ENCODE assay signal across 10 cellular contexts in the genomic region with DNA sequence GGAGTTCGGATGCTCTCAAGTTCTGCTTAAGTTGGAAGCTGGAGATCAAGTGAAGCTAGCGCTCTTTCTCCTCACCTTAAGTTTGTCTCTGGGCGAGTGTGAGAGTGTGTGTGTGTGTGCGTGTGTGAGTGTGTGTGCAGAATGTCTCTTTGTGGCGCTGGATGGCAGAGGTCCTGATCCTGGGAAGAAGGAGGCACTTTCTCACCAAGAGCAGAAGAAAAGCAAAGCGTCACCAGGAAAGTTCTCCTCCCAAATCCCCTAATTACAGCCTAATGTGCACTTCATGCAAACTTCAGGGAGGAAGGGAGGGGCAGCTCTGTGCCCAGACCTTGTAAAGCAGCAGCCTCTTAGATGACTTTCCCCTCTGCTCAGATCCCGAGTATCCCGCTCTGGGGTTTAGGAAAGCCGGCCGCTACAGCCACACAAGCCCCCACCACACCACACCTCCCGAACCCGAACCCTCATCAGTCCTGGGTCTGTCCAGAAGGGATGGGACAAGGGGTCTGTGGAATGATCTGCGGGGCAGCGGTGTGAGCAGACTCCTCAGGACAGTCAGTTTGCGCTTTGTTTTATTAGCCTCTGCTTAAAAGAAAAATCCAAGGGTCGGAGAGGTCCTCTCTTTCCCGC. TPM values are rescaled to one million over a fixed set of nuclear protein-coding genes. Genes with fewer than 3 reads are reported as not detected.
DNase-seq lines count a peak whose midpoint lies in the region; TF ChIP-seq lines count a peak whose summit lies in the region.
"Had no signal": no experiment of that assay in that cellular context is flagged by ENCODE, and none has a peak within 500 bp of the region (broad histone marks: within the 10 kb centered on the region; RNA-seq: fewer than 3 reads in every experiment).

A gene (minus strand): TSS at position 51 of the 627 bp plus-strand sequence. CDS start 47,332 bp downstream, outside the sequence.

- peak within 1 kb of the TSS; percentile 71 for H3K4me3 ChIP-seq in brain microvascular endothelial cell (ENCODE audit: low read depth, low read length)
- H3K4me3 ChIP-seq in tibial artery = peak within 1 kb of the TSS; percentile 67 to 73

- H3K36me3 Mint-ChIP-seq in activated CD4-positive, alpha-beta T cell treated with anti-CD3 and anti-CD28 coated beads, Interleukin-2, amount 10 ng/mL, durations not matched to agents 24 days and 14 days (ENCODE audit: low read depth) = no peaks in the 10 kb centered on the region

- TF ChIP-seq CTCF in brain microvascular endothelial cell (IDR thresholded peaks at IDR 0.05; ENCODE audit: low read depth, low read length, missing control alignments) (no peak), tibial artery (IDR thresholded peaks at IDR 0.05) (no peak), GM13977 (IDR thresholded peaks at IDR 0.05; ENCODE audit: extremely low read depth, insufficient read depth, missing control alignments) (no peak)

- peaks cover 3% of the 10 kb centered on the region for H3K4me1 Mint-ChIP-seq in activated CD4-positive, alpha-beta T cell treated with anti-CD3 and anti-CD28 coated beads, Interleukin-2, amount 10 ng/mL, durations not matched to agents 24 days and 14 days

- H3K27ac Mint-ChIP-seq in activated CD4-positive, alpha-beta T cell treated with anti-CD3 and anti-CD28 coated beads, Interleukin-2, amount 10 ng/mL, durations not matched to agents 24 days and 14 days = no peak within 1 kb of the TSS

- intact Hi-C loops in activated CD4-positive, alpha-beta T cell treated with anti-CD3 and anti-CD28 coated beads, Interleukin-2, amount 10 ng/mL, durations not matched to agents 24 days and 14 days (cut with micrococcal nuclease) = no loop called here
- intact Hi-C loops in tibial artery (cut with DNase I; ENCODE audit: low total_unique reads) = loop anchor here (10.0 kb wide), 1 partner anchor 554 kb away; no protein-coding TSS in a partner anchor

- no peaks in the 10 kb centered on the region for H3K9me3 Mint-ChIP-seq in activated CD4-positive, alpha-beta T cell treated with anti-CD3 and anti-CD28 coated beads, Interleukin-2, amount 10 ng/mL, durations not matched to agents 24 days and 14 days

- no peaks in the 10 kb centered on the region for H3K27me3 ChIP-seq in brain microvascular endothelial cell (replicated peaks)
- no peaks in the 10 kb centered on the region for H3K27me3 ChIP-seq in tibial artery

- peaks cover 51% of the 10 kb centered on the region for H3K27me3 Mint-ChIP-seq in activated CD4-positive, alpha-beta T cell treated with anti-CD3 and anti-CD28 coated beads, Interleukin-2, amount 10 ng/mL, durations not matched to agents 24 days and 14 days

- in situ Hi-C loops in brain microvascular endothelial cell (cut with HindIII; ENCODE audit: low pct_ligation_motif_present, low sequenced_read_pairs) (no loop called here), GM13977 (cut with MboI; ENCODE audit: low pct_unique_long_range_greater_than_20kb, low sequenced_read_pairs, unreplicated experiment) (no loop called here)

- H3K9me3 ChIP-seq in tibial artery = no peaks in the 10 kb centered on the region

- H3K36me3 ChIP-seq in brain microvascular endothelial cell (replicated peaks) = no peaks in the 10 kb centered on the region
- no peaks in the 10 kb centered on the region for H3K36me3 ChIP-seq in tibial artery

- DNase-seq in activated CD4-positive, alpha-beta T cell treated with anti-CD3 and anti-CD28 coated beads, Interleukin-2, amount 10 ng/mL, durations not matched to agents 24 days and 14 days = no peak
- no peak for DNase-seq in activated CD4-positive, alpha-beta T cell treated with anti-CD3 and anti-CD28 coated beads for 1 hour
- DNase-seq in brain microvascular endothelial cell (no peak), left kidney (ENCODE audit: low read depth, low spot score) (peak; percentile 55), tibial artery (no peak), NOMO-1 treated with dmso at 0.1 percent for 144 hours (lab: John Stamatoyannopoulos, UW; ENCODE audit: unreplicated experiment) (no peak), NCI-H2029 treated with DMSO at 0.1 percent for 48 hours (lab: John Stamatoyannopoulos, UW) (no peak), GM13977 (ENCODE audit: low spot score) (no peak)
- DNase-seq: activated T-cell treated with anti-CD3 and anti-CD28 coated beads, Interleukin-2, amount 50 U/mL, for 48 hours; DMS79 had no signal

- H3K4me3 Mint-ChIP-seq in activated CD4-positive, alpha-beta T cell treated with anti-CD3 and anti-CD28 coated beads, Interleukin-2, amount 10 ng/mL, durations not matched to agents 24 days and 14 days = peak within 1 kb of the TSS; percentile 70

- H3K27ac ChIP-seq in brain microvascular endothelial cell (peak within 1 kb of the TSS; percentile 37), tibial artery (peak within 1 kb of the TSS; percentile 75 to 76)

- H3K4me1 ChIP-seq in tibial artery = peaks cover 0 to 11% (median 7%) of the 10 kb centered on the region in 4 donors

RNA-seq across cellular contexts. Expression of the gene that starts here (rescaled TPM):
- not detected in 2 replicates for total RNA-seq in activated CD4-positive, alpha-beta T cell treated with anti-CD3 and anti-CD28 coated beads, Interleukin-2, amount 10 ng/mL, durations not matched to agents 24 days and 14 days
